In genomic region chr1:81760487-81761097, GRCh38 we compare ENCODE assay signal across 8 cellular contexts. TPM values are rescaled to one million over a fixed set of nuclear protein-coding genes. Genes with fewer than 3 reads are reported as not detected.
A peak's percentile ranks its signal among the peaks of the same experiment; 100 is the strongest.
DNase-seq lines count a peak whose midpoint lies in the region; ATAC-seq, FAIRE-seq and TF ChIP-seq lines count a peak whose summit lies in the region.

No MANE protein-coding gene starts in this region.

- TF ChIP-seq CTCF in cardiac muscle cell (IDR thresholded peaks at IDR 0.05; ENCODE audit: low read depth, low read length): peak; percentile 45
- TF ChIP-seq CTCF in upper lobe of right lung (IDR thresholded peaks at IDR 0.05): peak; percentile 35

- no peak for ATAC-seq in upper lobe of right lung

- peak; percentile 92 for FAIRE-seq in frontal cortex (lab: Jason Lieb, UNC)

- H3K9me3 ChIP-seq in cardiac muscle cell (ENCODE audit: low read depth): no peaks in the 10 kb centered on the region
- no peaks in the 10 kb centered on the region for H3K9me3 ChIP-seq in upper lobe of right lung

- intact Hi-C loops in cardiac septum (cut with DNase I) (loop anchor here (5.0 kb wide), 1 partner anchor 348 kb away; no protein-coding TSS in a partner anchor), upper lobe of right lung (cut with DNase I) (no loop called here)

- H3K36me3 ChIP-seq in cardiac muscle cell: no peaks in the 10 kb centered on the region
- no peaks in the 10 kb centered on the region for H3K36me3 ChIP-seq in upper lobe of right lung

- DNase-seq in cardiac muscle cell (ENCODE audit: low read depth in 1 of 2, low spot score in 1 of 2): peak; percentile 14 to 61
- no peak for DNase-seq in cardiac septum (ENCODE audit: low spot score)
- DNase-seq in SK-N-DZ (ENCODE audit: low spot score): peak; percentile 1
- DNase-seq in frontal cortex (ENCODE audit: low spot score in 2 of 2): peak in 1 of 2 donors; percentile 4
- no peak for DNase-seq in upper lobe of right lung
- DNase-seq in LoVo (ENCODE audit: low spot score): no peak
- DNase-seq in HuH-7.5 (ENCODE audit: low spot score): no peak
- DNase-seq in effector CD4-positive, alpha-beta T cell: no peak

- H3K27ac ChIP-seq in cardiac muscle cell (no peak overlapping the region), upper lobe of right lung (no peak overlapping the region)

- H3K27me3 ChIP-seq in cardiac muscle cell (no peaks in the 10 kb centered on the region), upper lobe of right lung (no peaks in the 10 kb centered on the region)

- no peak overlapping the region for H3K4me3 ChIP-seq in cardiac muscle cell
- H3K4me3 ChIP-seq in upper lobe of right lung: no peak overlapping the region

- H3K4me1 ChIP-seq in cardiac muscle cell (ENCODE audit: low read depth) (no peaks in the 10 kb centered on the region), upper lobe of right lung (no peaks in the 10 kb centered on the region)

RNA-seq across cellular contexts. Expression of gene ADGRL2, which starts 40.1 kb away (rescaled TPM):
- total RNA-seq in cardiac muscle cell: 58.3 and 70.3 TPM in 2 replicates
- 34.1 and 40.6 TPM in 2 replicates for polyA plus RNA-seq in cardiac muscle cell
- total RNA-seq in cardiac septum: 33.3 TPM
- 49.2 and 55.7 TPM in 2 replicates for polyA plus RNA-seq in SK-N-DZ (2014; cell fraction: cytosol; rRNA removed)
- polyA plus RNA-seq in SK-N-DZ (2014; cell fraction: nucleus; rRNA removed): 36.8 and 47.0 TPM in 2 replicates
- total RNA-seq in frontal cortex: 120 TPM
- total RNA-seq in upper lobe of right lung: 104 TPM

Comparison
In these comparisons a context has a peak if more than half of its experiments do, and no peak if none do; other contexts are left out.
1. DNase-seq: peak in cardiac muscle cell (2 of 2) and SK-N-DZ (single experiment); none in cardiac septum (single experiment), upper lobe of right lung (single experiment), LoVo (single experiment), HuH-7.5 (single experiment) and effector CD4-positive, alpha-beta T cell (single experiment).